In genomic region chr12:57238854-57239554, GRCh38 we compare ENCODE assay signal across 8 cellular contexts. TPM values are rescaled to one million over a fixed set of nuclear protein-coding genes. Genes with fewer than 3 reads are reported as not detected.
DNase-seq lines count a peak whose midpoint lies in the region; ATAC-seq and TF ChIP-seq lines count a peak whose summit lies in the region.

No MANE protein-coding gene starts in this region.

- H3F3A ChIP-seq in PC-3 (ENCODE audit: low read length, unreplicated experiment): no peaks in the 10 kb centered on the region

- H3K4me3 ChIP-seq in PC-3 (ENCODE audit: low read length): peak overlapping the region; percentile 70

- peaks cover 16% of the 10 kb centered on the region for H3K27me3 ChIP-seq in PC-3 (ENCODE audit: low read length)

- no peaks in the 10 kb centered on the region for H3K79me2 ChIP-seq in PC-3 (ENCODE audit: low read length)

- H3K27ac ChIP-seq in PC-3 (ENCODE audit: low read length): no peak overlapping the region

- DNase-seq in DMS114 treated with DMSO at 0.1 percent for 48 hours (lab: John Stamatoyannopoulos, UW; ENCODE audit: unreplicated experiment): peak; percentile 61
- DNase-seq in HuH-7.5 (ENCODE audit: low spot score): peak; percentile 96
- DNase-seq in PC-3: peak; percentile 89
- peak; percentile 96 to 97 for DNase-seq in activated T-cell treated with anti-CD3 and anti-CD28 coated beads, Interleukin-2, amount 50 U/mL, for 48 hours
- peak; percentile 85 for DNase-seq in fibroblast of gingiva (ENCODE audit: low read depth)
- DNase-seq in natural killer cell: peak; percentile 92
- peak; percentile 84 for DNase-seq in stimulated activated naive B cell treated with anti-CD40 and anti-IgM and Interleukin-4, amounts not matched to agents 10 μg/mL and 1 μg/mL and 100 μg/mL, for 72 hours

- H4K20me1 ChIP-seq in PC-3 (ENCODE audit: low read length): no peaks in the 10 kb centered on the region

- H3K4me1 Mint-ChIP-seq in natural killer cell: peaks cover 45 to 79% of the 10 kb centered on the region in 2 donors
- peaks cover 68 to 99% of the 10 kb centered on the region in 2 donors for H3K4me1 Mint-ChIP-seq in stimulated activated naive B cell treated with anti-CD40 and anti-IgM and Interleukin-4, amounts not matched to agents 10 μg/mL and 1 μg/mL and 100 μg/mL, for 72 hours

- peaks cover 4% of the 10 kb centered on the region; the same call in 1 of the 2 replicates for H3K36me3 ChIP-seq in PC-3 (ENCODE audit: low read depth, low read length)

- H3K4me2 ChIP-seq in PC-3 (ENCODE audit: low read length): peak overlapping the region; percentile 98

- H3K9me2 ChIP-seq in PC-3 (replicated peaks; ENCODE audit: low read length): no peaks in the 10 kb centered on the region

- CTCF ChIA-PET in PC-3 (lab: Charles Lee): interaction anchor here (0.6 to 1.9 kb wide), 3 partner anchors 9 to 111 kb away, joined by 5 to 11 read pairs (median 6); partner anchors contain the start of genes LRP1 and SHMT2

- H3K27ac Mint-ChIP-seq in natural killer cell: peak overlapping the region; percentile 53 to 64
- peak overlapping the region; percentile 93 for H3K27ac Mint-ChIP-seq in stimulated activated naive B cell treated with anti-CD40 and anti-IgM and Interleukin-4, amounts not matched to agents 10 μg/mL and 1 μg/mL and 100 μg/mL, for 72 hours

- no peaks in the 10 kb centered on the region for H3K9me3 ChIP-seq in PC-3 (ENCODE audit: low read length)

- H3K4me1 ChIP-seq in PC-3 (ENCODE audit: insufficient read depth, low read length): peaks cover 33% of the 10 kb centered on the region

- ATAC-seq in GM21381 (IDR thresholded peaks at IDR 0.05; ENCODE audit: unreplicated experiment) (peak; percentile 60), PC-3 (peak; percentile 51), natural killer cell (peak; percentile 83 to 95 (median 85))
- ATAC-seq in stimulated activated naive B cell treated with anti-CD40 and anti-IgM and Interleukin-4, amounts not matched to agents 10 μg/mL and 1 μg/mL and 100 μg/mL, for 72 hours (replicated peaks): peak; percentile 60 to 61

- H3K36me3 Mint-ChIP-seq in natural killer cell: peaks cover 7% of the 10 kb centered on the region
- H3K36me3 Mint-ChIP-seq in stimulated activated naive B cell treated with anti-CD40 and anti-IgM and Interleukin-4, amounts not matched to agents 10 μg/mL and 1 μg/mL and 100 μg/mL, for 72 hours: peaks cover 11 to 30% of the 10 kb centered on the region in 2 donors

- peaks cover 61 to 71% of the 10 kb centered on the region in 2 donors for H3K27me3 Mint-ChIP-seq in natural killer cell (ENCODE audit: low read depth in 2 of 2)
- peaks cover 50 to 52% of the 10 kb centered on the region in 2 donors for H3K27me3 Mint-ChIP-seq in stimulated activated naive B cell treated with anti-CD40 and anti-IgM and Interleukin-4, amounts not matched to agents 10 μg/mL and 1 μg/mL and 100 μg/mL, for 72 hours

- H3K4me3 Mint-ChIP-seq in natural killer cell: peak overlapping the region; percentile 88
- H3K4me3 Mint-ChIP-seq in stimulated activated naive B cell treated with anti-CD40 and anti-IgM and Interleukin-4, amounts not matched to agents 10 μg/mL and 1 μg/mL and 100 μg/mL, for 72 hours: peak overlapping the region; percentile 77 to 85

- TF ChIP-seq CTCF in PC-3 (conservative IDR thresholded peaks at IDR 0.05; ENCODE audit: low read depth, low read length): peak; percentile 100
- peak; percentile 100 for TF ChIP-seq CTCF in natural killer cell (IDR thresholded peaks at IDR 0.05)

- POLR2A ChIA-PET in PC-3 (lab: Charles Lee; ENCODE audit: unreplicated experiment): no interaction called here

- no peak overlapping the region for H3K9ac ChIP-seq in PC-3 (ENCODE audit: low read length)

- H3K9me3 Mint-ChIP-seq in natural killer cell: no peaks in the 10 kb centered on the region
- no peaks in the 10 kb centered on the region for H3K9me3 Mint-ChIP-seq in stimulated activated naive B cell treated with anti-CD40 and anti-IgM and Interleukin-4, amounts not matched to agents 10 μg/mL and 1 μg/mL and 100 μg/mL, for 72 hours

- BruUV-seq in PC-3 (replicated peaks; lab: Mats Ljungman, UMichigan): no TSS peak

- intact Hi-C loops in PC-3 (cut with micrococcal nuclease) (loop anchor here (1.0 kb wide), 1 partner anchor 26 kb away; no protein-coding TSS in a partner anchor), natural killer cell (cut with micrococcal nuclease) (loop anchor here (1.0 to 2.0 kb wide), 2 partner anchors 16 to 25 kb away; no protein-coding TSS in a partner anchor)

- peak overlapping the region; percentile 79 for H2AFZ ChIP-seq in PC-3 (ENCODE audit: low read length)

RNA-seq across cellular contexts. Expression of gene SHMT2, which starts 9.5 kb away (rescaled TPM):
- total RNA-seq in PC-3 (2014; rRNA removed) (210 and 263 TPM in 2 replicates), natural killer cell (10 to 100 TPM; 28.6 to 39.3 (median 34.9) TPM)

RNA-seq across cellular contexts. Expression of gene STAC3, which starts 12.0 kb away (rescaled TPM):
- 1.4 and 1.8 TPM in 2 replicates for total RNA-seq in PC-3 (2014; rRNA removed)
- total RNA-seq in natural killer cell: 1 to 10 TPM; 2.4 to 4.1 (median 3.8) TPM

RNA-seq across cellular contexts. Expression of gene NXPH4, which starts 22.4 kb away (rescaled TPM):
- total RNA-seq in PC-3 (2014; rRNA removed) (10.7 and 15.1 TPM in 2 replicates), natural killer cell (under 1 TPM in 1 of 3 donors, not detected in 2; 0.82 TPM)
